1 cellular context compared by ENCODE assay signal in genomic region chr17:37359682-37360188, GRCh38.
TF ChIP-seq lines count a peak whose summit lies in the region.

No MANE protein-coding gene starts in this region.

TF ChIP-seq in neural cell, 6 proteins besides CTCF, POLR2A, EP300 and RAD21 (continued from another document):
- TF ChIP-seq REST (IDR thresholded peaks at IDR 0.05; ENCODE audit: borderline replicate concordance) = no peak
- no peak for TF ChIP-seq EZH2 (IDR thresholded peaks at IDR 0.05; ENCODE audit: borderline replicate concordance, insufficient read depth, low read length, poor library complexity, severe bottlenecking)
- TF ChIP-seq POLR2AphosphoS5 (IDR thresholded peaks at IDR 0.05) = no peak
- no peak for TF ChIP-seq MXI1 (conservative IDR thresholded peaks at IDR 0.05; ENCODE audit: poor library complexity, severe bottlenecking)
- TF ChIP-seq SMC3 (conservative IDR thresholded peaks at IDR 0.05; ENCODE audit: poor library complexity) = no peak
